ENCODE assay signal across 9 cellular contexts in genomic region chr7:24290004-24290641, GRCh38. TPM values are rescaled to one million over a fixed set of nuclear protein-coding genes. Genes with fewer than 3 reads are reported as not detected.
DNase-seq lines count a peak whose midpoint lies in the region; ATAC-seq and TF ChIP-seq lines count a peak whose summit lies in the region.
"Had no signal": no experiment of that assay in that cellular context is flagged by ENCODE, and none has a peak within 500 bp of the region (broad histone marks: within the 10 kb centered on the region; RNA-seq: fewer than 3 reads in every experiment).

No MANE protein-coding gene starts in this region.

- H3K9me3 ChIP-seq in smooth muscle cell (replicated peaks; ENCODE audit: low read depth) = no peaks in the 10 kb centered on the region

- H3K79me2 ChIP-seq in smooth muscle cell (ENCODE audit: low read depth) = no peaks in the 10 kb centered on the region

- H4K20me1 ChIP-seq in smooth muscle cell (ENCODE audit: low read depth) = no peaks in the 10 kb centered on the region

- peaks cover 46% of the 10 kb centered on the region for H3K27me3 Mint-ChIP-seq in activated CD8-positive, alpha-beta memory T cell treated with anti-CD3 and anti-CD28 coated beads, Interleukin-2, amount 10 ng/mL, durations not matched to agents 7 days and 5 days
- H3K27me3 Mint-ChIP-seq in CD14-positive monocyte (ENCODE audit: low read depth in 3 of 3) = peaks cover 23 to 42% (median 32%) of the 10 kb centered on the region in 3 donors

- no peaks in the 10 kb centered on the region for H3K4me1 ChIP-seq in smooth muscle cell (ENCODE audit: low read depth)

- H3K36me3 Mint-ChIP-seq in activated CD8-positive, alpha-beta memory T cell treated with anti-CD3 and anti-CD28 coated beads, Interleukin-2, amount 10 ng/mL, durations not matched to agents 7 days and 5 days = no peaks in the 10 kb centered on the region
- no peaks in the 10 kb centered on the region for H3K36me3 Mint-ChIP-seq in CD14-positive monocyte

- H3K4me2 ChIP-seq in smooth muscle cell = no peak overlapping the region

- DNase-seq in DMS153 (lab: John Stamatoyannopoulos, UW) (peak; percentile 88), NCI-H460 (ENCODE audit: extremely low read depth, low read depth) (peak; percentile 57), globus pallidus (ENCODE audit: low spot score) (peak; percentile 27), smooth muscle cell (lab: John Stamatoyannopoulos, UW; ENCODE audit: unreplicated experiment) (no peak), CD14-positive monocyte (ENCODE audit: low spot score) (no peak)
- peak; percentile 66 for DNase-seq in activated CD8-positive, alpha-beta memory T cell treated with anti-CD3 and anti-CD28 coated beads, Interleukin-2, amount 10 ng/mL, durations not matched to agents 7 days and 5 days

- peaks cover 24% of the 10 kb centered on the region for H3K27me3 ChIP-seq in smooth muscle cell (ENCODE audit: low read depth)

- intact Hi-C loops in CD14-positive monocyte (cut with micrococcal nuclease) = no loop called here

- no peak overlapping the region for H3K4me3 Mint-ChIP-seq in activated CD8-positive, alpha-beta memory T cell treated with anti-CD3 and anti-CD28 coated beads, Interleukin-2, amount 10 ng/mL, durations not matched to agents 7 days and 5 days
- H3K4me3 Mint-ChIP-seq in CD14-positive monocyte = no peak overlapping the region
- H3K4me3 Mint-ChIP-seq: stimulated activated naive CD8-positive, alpha-beta T cell treated with anti-CD3 and anti-CD28 coated beads, Interleukin-15, Interleukin-2, amounts not matched to agents 100 ng/mL and 50 ng/mL, for 24 hours had no signal

- CTCF ChIA-PET in activated CD8-positive, alpha-beta memory T cell treated with anti-CD3 and anti-CD28 coated beads, Interleukin-2, amount 10 ng/mL, durations not matched to agents 7 days and 5 days (lab: Charles Lee) = interaction anchor here (0.7 to 1.1 kb wide), 3 partner anchors 91 to 377 kb away, joined by 3 read pairs; no protein-coding TSS in a partner anchor

- H3K36me3 ChIP-seq in smooth muscle cell (ENCODE audit: low read depth) = no peaks in the 10 kb centered on the region

- no peak overlapping the region for H2AFZ ChIP-seq in smooth muscle cell (ENCODE audit: low read depth)

- H3K27ac Mint-ChIP-seq in activated CD8-positive, alpha-beta memory T cell treated with anti-CD3 and anti-CD28 coated beads, Interleukin-2, amount 10 ng/mL, durations not matched to agents 7 days and 5 days = no peak overlapping the region
- no peak overlapping the region for H3K27ac Mint-ChIP-seq in CD14-positive monocyte
- H3K27ac Mint-ChIP-seq: stimulated activated naive CD8-positive, alpha-beta T cell treated with anti-CD3 and anti-CD28 coated beads, Interleukin-15, Interleukin-2, amounts not matched to agents 100 ng/mL and 50 ng/mL, for 24 hours had no signal

- no peaks in the 10 kb centered on the region for H3F3A ChIP-seq in smooth muscle cell (ENCODE audit: low read depth)

- H3K9ac ChIP-seq in smooth muscle cell (ENCODE audit: low read depth) = no peak overlapping the region

- no peak overlapping the region for H3K27ac ChIP-seq in smooth muscle cell (ENCODE audit: low read depth)

- ATAC-seq in GM19328 (IDR thresholded peaks at IDR 0.05; ENCODE audit: unreplicated experiment) (peak; percentile 99), HG03139 (IDR thresholded peaks at IDR 0.05; ENCODE audit: unreplicated experiment) (peak; percentile 98)
- peak; percentile 91 for ATAC-seq in activated CD8-positive, alpha-beta memory T cell treated with anti-CD3 and anti-CD28 coated beads, Interleukin-2, amount 10 ng/mL, durations not matched to agents 7 days and 5 days

- peaks cover 12% of the 10 kb centered on the region for H3K4me1 Mint-ChIP-seq in activated CD8-positive, alpha-beta memory T cell treated with anti-CD3 and anti-CD28 coated beads, Interleukin-2, amount 10 ng/mL, durations not matched to agents 7 days and 5 days
- H3K4me1 Mint-ChIP-seq in CD14-positive monocyte = peaks cover 2% of the 10 kb centered on the region

- 35% methylated on average over 5 of the region's 5 CpGs for WGBS in smooth muscle cell (ENCODE audit: low lambda C conversion rate)

- H3K4me3 ChIP-seq in smooth muscle cell = no peak overlapping the region

- TF ChIP-seq CTCF in smooth muscle cell (IDR thresholded peaks at IDR 0.05; ENCODE audit: borderline replicate concordance, insufficient read depth, poor library complexity, severe bottlenecking) (peak; percentile 46), CD14-positive monocyte (IDR thresholded peaks at IDR 0.05) (no peak)

- no peaks in the 10 kb centered on the region for H3K9me3 Mint-ChIP-seq in activated CD8-positive, alpha-beta memory T cell treated with anti-CD3 and anti-CD28 coated beads, Interleukin-2, amount 10 ng/mL, durations not matched to agents 7 days and 5 days (ENCODE audit: low read depth)
- H3K9me3 Mint-ChIP-seq in CD14-positive monocyte = peaks cover 0 to 4% (median 0%) of the 10 kb centered on the region in 7 donors
- H3K9me3 Mint-ChIP-seq: stimulated activated naive CD8-positive, alpha-beta T cell treated with anti-CD3 and anti-CD28 coated beads, Interleukin-15, Interleukin-2, amounts not matched to agents 100 ng/mL and 50 ng/mL, for 24 hours had no signal

RNA-seq across cellular contexts. Expression of gene NPY, which starts 6.1 kb away (rescaled TPM):
- total RNA-seq in NCI-H460 (2014; rRNA removed; shearing (Covaris generic)) = not detected in 2 replicates
- polyA plus RNA-seq in NCI-H460 (2014; cell fraction: nucleus; rRNA removed) = not detected in 2 replicates
- not detected for total RNA-seq in activated CD8-positive, alpha-beta memory T cell treated with anti-CD3 and anti-CD28 coated beads, Interleukin-2, amount 10 ng/mL, durations not matched to agents 7 days and 5 days
- total RNA-seq in smooth muscle cell = 0.54 and 0.63 TPM in 2 replicates
- polyA plus RNA-seq in smooth muscle cell (5.4 and 10.6 TPM in 2 replicates), CD14-positive monocyte (not detected)

Comparison
In these comparisons a context has a peak if more than half of its experiments do, and no peak if none do; other contexts are left out.
1. DNase-seq: peak in DMS153 (single experiment), NCI-H460 (single experiment), activated CD8-positive, alpha-beta memory T cell treated with anti-CD3 and anti-CD28 coated beads, Interleukin-2, amount 10 ng/mL, durations not matched to agents 7 days and 5 days (single experiment) and globus pallidus (single experiment); none in smooth muscle cell (single experiment) and CD14-positive monocyte (single experiment).
2. Peak in every context shown above with its lines, with median percentiles within 50 percentile points of each other: ATAC-seq.